ENCODE assay signal across 14 cellular contexts in genomic region chr16:49810769-49811315, GRCh38. TPM values are rescaled to one million over a fixed set of nuclear protein-coding genes. Genes with fewer than 3 reads are reported as not detected.
"Had no signal": no experiment of that assay in that cellular context is flagged by ENCODE, and none has a peak within 500 bp of the region (broad histone marks: within the 10 kb centered on the region; RNA-seq: fewer than 3 reads in every experiment).

No MANE protein-coding gene starts in this region.

- H3K4me3 ChIP-seq: breast epithelium, esophagus muscularis mucosa, right atrium auricular region, spleen, upper lobe of left lung had no signal

- FAIRE-seq: endometrium had no signal

- ATAC-seq: activated CD4-positive, alpha-beta T cell treated with anti-CD3 and anti-CD28 coated beads for 36 hours had no signal

- H3K27ac ChIP-seq: breast epithelium, esophagus muscularis mucosa, parathyroid adenoma, right atrium auricular region, spleen had no signal

- H3K27me3 ChIP-seq: breast epithelium, esophagus muscularis mucosa, right atrium auricular region, spleen, upper lobe of left lung had no signal

- DNase-seq: activated CD4-positive, alpha-beta memory T cell treated with anti-CD3 and anti-CD28 coated beads, Interleukin-2, amount 10 ng/mL, durations not matched to agents 7 days and 5 days; activated CD4-positive, alpha-beta T cell treated with anti-CD3 and anti-CD28 coated beads for 36 hours; activated gamma-delta T cell; activated T-cell treated with anti-CD3 and anti-CD28 coated beads, Interleukin-2, amount 50 U/mL, for 48 hours; spleen; stimulated activated CD4-positive, alpha-beta T cell treated with anti-CD3 and anti-CD28 coated beads, Interleukin-1b, Interleukin-23, amount 100 ng/mL, for 48 hours; stimulated activated naive CD4-positive, alpha-beta T cell treated with Interleukin-2 at 50 U/mL for 16 hours; T-helper 9 cell; upper lobe of left lung had no signal

- H3K9ac ChIP-seq: parathyroid adenoma had no signal

- H2AFZ ChIP-seq: parathyroid adenoma had no signal

- H3K9me3 ChIP-seq: breast epithelium, esophagus muscularis mucosa, right atrium auricular region, spleen, upper lobe of left lung had no signal

- H3K4me1 ChIP-seq: breast epithelium, parathyroid adenoma had no signal

- H3K36me3 ChIP-seq: breast epithelium, esophagus muscularis mucosa, right atrium auricular region, spleen, upper lobe of left lung had no signal

- H3K79me2 ChIP-seq: parathyroid adenoma had no signal

RNA-seq across cellular contexts. Expression of gene ZNF423, which starts 45.1 kb away (rescaled TPM):
- total RNA-seq: activated CD4-positive, alpha-beta memory T cell treated with anti-CD3 and anti-CD28 coated beads, Interleukin-2, amount 10 ng/mL, durations not matched to agents 7 days and 5 days; activated CD4-positive, alpha-beta T cell treated with anti-CD3 and anti-CD28 coated beads for 36 hours had no signal
